Comparison of ENCODE assay signal across 8 cellular contexts in genomic region chr19:51688665-51689571, GRCh38. TPM values are rescaled to one million over a fixed set of nuclear protein-coding genes. Genes with fewer than 3 reads are reported as not detected.
DNase-seq lines count a peak whose midpoint lies in the region; ATAC-seq and TF ChIP-seq lines count a peak whose summit lies in the region.

No MANE protein-coding gene starts in this region.

- H3K14ac ChIP-seq in neuronal stem cell (ENCODE audit: low read length) = peak overlapping the region; percentile 14

- no peak for TF ChIP-seq CTCF in OCI-LY7 (conservative IDR thresholded peaks at IDR 0.05; ENCODE audit: low read length)

- H4K8ac ChIP-seq in neuronal stem cell (ENCODE audit: low read depth, low read length) = peak overlapping the region; percentile 52

- no peak for ATAC-seq in HG03378 (IDR thresholded peaks at IDR 0.05; ENCODE audit: unreplicated experiment)

- H4K91ac ChIP-seq in neuronal stem cell (ENCODE audit: low read depth, low read length, poor library complexity) = peak overlapping the region; percentile 9

- H2AFZ ChIP-seq in neuronal stem cell (ENCODE audit: low read length) = peak overlapping the region; percentile 89
- H2AFZ ChIP-seq in OCI-LY7 (ENCODE audit: low read length) = no peak overlapping the region

- H3K4ac ChIP-seq in neuronal stem cell (ENCODE audit: low read length) = no peak overlapping the region

- H3K27me3 ChIP-seq in neuronal stem cell (ENCODE audit: control insufficient read depth in 3 of 3, insufficient read depth in 3 of 3, low read depth in 1 of 3, low read length in 3 of 3) = no peaks in the 10 kb centered on the region

- no peaks in the 10 kb centered on the region for H4K20me1 ChIP-seq in OCI-LY7 (ENCODE audit: insufficient read depth, low read length)

- intact Hi-C loops in head of caudate nucleus (cut with DNase I) = no loop called here
- intact Hi-C loops in OCI-LY7 (cut with micrococcal nuclease; ENCODE audit: unreplicated experiment) = no loop called here

- no peaks in the 10 kb centered on the region for H3K27me3 Mint-ChIP-seq in activated naive CD4-positive, alpha-beta T cell treated with anti-CD3 and anti-CD28 coated beads, Interleukin-2, amount 50 U/mL, for 24 hours

- 1% methylated on average over 9 to 62 of the region's 63 CpGs for WGBS in adipose tissue, 3 donors
- WGBS in neuronal stem cell (ENCODE audit: extremely low coverage in 2 of 2, insufficient read length in 2 of 2, insufficient replicate concordance in 1 of 2), 2 donors = no CpG with 5 or more reads among the region's 63 CpGs

- H3K9me3 ChIP-seq in neuronal stem cell (replicated peaks in 1 of 2; ENCODE audit: control insufficient read depth in 2 of 2, insufficient read depth in 1 of 2, low read depth in 1 of 2, low read length in 2 of 2) (peaks cover 0 to 2% of the 10 kb centered on the region in 2 donors), OCI-LY7 (ENCODE audit: low read length) (peaks cover 14% of the 10 kb centered on the region)

- H3K27ac ChIP-seq in adipose tissue (ENCODE audit: low read depth, low read length) (peak overlapping the region; percentile 48), neuronal stem cell (replicated peaks; ENCODE audit: low read length) (peak overlapping the region; percentile 74), OCI-LY7 (ENCODE audit: low read depth, low read length, poor library complexity, severe bottlenecking) (no peak overlapping the region)

- H3K79me1 ChIP-seq in neuronal stem cell (ENCODE audit: low read depth, low read length) = no peaks in the 10 kb centered on the region

- peaks cover 0 to 2% of the 10 kb centered on the region in 2 donors for H3K36me3 ChIP-seq in neuronal stem cell (replicated peaks in 1 of 2; ENCODE audit: control insufficient read depth in 2 of 2, insufficient read depth in 2 of 2, low read length in 2 of 2)
- no peaks in the 10 kb centered on the region for H3K36me3 ChIP-seq in OCI-LY7 (ENCODE audit: insufficient read depth, low read length)

- H3K9ac ChIP-seq in neuronal stem cell (ENCODE audit: low read depth, low read length, poor library complexity) = peak overlapping the region; percentile 38

- BruUV-seq in OCI-LY7 (replicated peaks; lab: Mats Ljungman, UMichigan) = no TSS peak

- CTCF ChIA-PET in OCI-LY7 (lab: Charles Lee; ENCODE audit: unreplicated experiment) = no interaction called here

- H3K36me3 Mint-ChIP-seq in activated naive CD4-positive, alpha-beta T cell treated with anti-CD3 and anti-CD28 coated beads, Interleukin-2, amount 50 U/mL, for 24 hours = peaks cover 3% of the 10 kb centered on the region

- H3K9me2 ChIP-seq in OCI-LY7 (ENCODE audit: insufficient read depth, low read length) = no peaks in the 10 kb centered on the region

- H3K4me1 ChIP-seq in neuronal stem cell (ENCODE audit: control insufficient read depth in 2 of 2, insufficient read depth in 1 of 2, low read depth in 1 of 2, low read length in 2 of 2) = peaks cover 21 to 24% of the 10 kb centered on the region in 2 donors
- H3K4me1 ChIP-seq in OCI-LY7 (ENCODE audit: insufficient read depth, low read length, poor library complexity, severe bottlenecking) = peaks cover 15% of the 10 kb centered on the region

- no peak overlapping the region for H2BK12ac ChIP-seq in neuronal stem cell (ENCODE audit: low read length)

- no peaks in the 10 kb centered on the region for H3K79me2 ChIP-seq in OCI-LY7 (ENCODE audit: insufficient read depth, low read depth, low read length)

- POLR2A ChIA-PET in OCI-LY7 (lab: Charles Lee) = no interaction called here

- H3K4me1 Mint-ChIP-seq in activated naive CD4-positive, alpha-beta T cell treated with anti-CD3 and anti-CD28 coated beads, Interleukin-2, amount 50 U/mL, for 24 hours = peaks cover 20% of the 10 kb centered on the region

- H3K27ac Mint-ChIP-seq in activated naive CD4-positive, alpha-beta T cell treated with anti-CD3 and anti-CD28 coated beads, Interleukin-2, amount 50 U/mL, for 24 hours = peak overlapping the region; percentile 48

- H2BK120ac ChIP-seq in neuronal stem cell (ENCODE audit: low read depth, low read length) = no peak overlapping the region

- peak overlapping the region; percentile 84 for H3K4me3 Mint-ChIP-seq in activated naive CD4-positive, alpha-beta T cell treated with anti-CD3 and anti-CD28 coated beads, Interleukin-2, amount 50 U/mL, for 24 hours

- peak overlapping the region; percentile 93 for H3K18ac ChIP-seq in neuronal stem cell (ENCODE audit: low read length)

- peak overlapping the region; percentile 58 for H2BK15ac ChIP-seq in neuronal stem cell (ENCODE audit: low read length)

- H3K9me3 Mint-ChIP-seq in activated naive CD4-positive, alpha-beta T cell treated with anti-CD3 and anti-CD28 coated beads, Interleukin-2, amount 50 U/mL, for 24 hours = no peaks in the 10 kb centered on the region

- H3K4me3 ChIP-seq in neuronal stem cell (ENCODE audit: low read length in 2 of 2) (peak overlapping the region; percentile 50 to 82), OCI-LY7 (ENCODE audit: low read depth, low read length, poor library complexity, severe bottlenecking) (no peak overlapping the region)

- H3K4me2 ChIP-seq in neuronal stem cell (ENCODE audit: insufficient read depth, low read length, poor library complexity, severe bottlenecking) (peak overlapping the region; percentile 85), OCI-LY7 (ENCODE audit: low read length) (no peak overlapping the region)

- H2BK5ac ChIP-seq in neuronal stem cell (ENCODE audit: low read length) = peak overlapping the region; percentile 82

- DNase-seq in activated naive CD4-positive, alpha-beta T cell treated with anti-CD3 and anti-CD28 coated beads, Interleukin-2, amount 50 U/mL, for 16 hours = no peak
- DNase-seq in NCI-H2227 treated with DMSO at 0.1 percent for 48 hours (lab: John Stamatoyannopoulos, UW) (peak; percentile 78), head of caudate nucleus (peak; percentile 70 to 98 (median 91)), neuronal stem cell (ENCODE audit: low spot score) (peak; percentile 79), OCI-LY7 (ENCODE audit: low spot score) (no peak)

- H3K23ac ChIP-seq in neuronal stem cell (ENCODE audit: low read depth, low read length, poor library complexity) = no peak overlapping the region

- peak overlapping the region; percentile 46 for H2AK5ac ChIP-seq in neuronal stem cell (ENCODE audit: low read depth, low read length)

RNA-seq across cellular contexts. Expression of gene SPACA6, which starts 4.2 kb away (rescaled TPM):
- polyA plus RNA-seq in adipose tissue = 10 to 100 TPM in 2 of 3 donors, 1 to 10 TPM in 1; 4.7 to 38.5 (median 14.3) TPM
- 4.1 TPM for polyA plus RNA-seq in neuronal stem cell (2013, experiment 1 of 2)
- polyA plus RNA-seq in neuronal stem cell (2013, experiment 2 of 2) = 5.0 TPM
- 5.9 and 12.5 TPM in 2 replicates for total RNA-seq in OCI-LY7 (2014; rRNA removed; shearing (Covaris generic))
- 2.5 and 5.1 TPM in 2 replicates for total RNA-seq in OCI-LY7 (2022)

RNA-seq across cellular contexts. Expression of gene HAS1, which starts 34.9 kb away (rescaled TPM):
- 10 to 100 TPM in 2 of 3 donors, under 1 TPM in 1; 0.81 to 48.6 (median 17.3) TPM for polyA plus RNA-seq in adipose tissue
- polyA plus RNA-seq in neuronal stem cell (2013, experiment 1 of 2) = 0.06 TPM
- polyA plus RNA-seq in neuronal stem cell (2013, experiment 2 of 2) = 0.08 TPM
- total RNA-seq in OCI-LY7 (2014; rRNA removed; shearing (Covaris generic)) = not detected in 2 replicates
- not detected in 2 replicates for total RNA-seq in OCI-LY7 (2022)

RNA-seq across cellular contexts. Expression of gene SIGLEC14, which starts 42.3 kb away (rescaled TPM):
- polyA plus RNA-seq in adipose tissue = 1 to 10 TPM; 1.1 to 3.8 (median 3.4) TPM
- 0.01 TPM for polyA plus RNA-seq in neuronal stem cell (2013, experiment 1 of 2)
- not detected for polyA plus RNA-seq in neuronal stem cell (2013, experiment 2 of 2)
- total RNA-seq in OCI-LY7 (2014; rRNA removed; shearing (Covaris generic)) = not detected in 2 replicates
- not detected in 2 replicates for total RNA-seq in OCI-LY7 (2022)

RNA-seq across cellular contexts. Expression of gene SIGLEC5, which starts 58.7 kb away (rescaled TPM):
- polyA plus RNA-seq in adipose tissue = under 1 TPM in 2 of 3 donors, not detected in 1; 0.34 to 0.71 TPM
- polyA plus RNA-seq in neuronal stem cell (2013, experiment 1 of 2) = not detected
- not detected for polyA plus RNA-seq in neuronal stem cell (2013, experiment 2 of 2)
- not detected in 2 replicates for total RNA-seq in OCI-LY7 (2014; rRNA removed; shearing (Covaris generic))
- total RNA-seq in OCI-LY7 (2022) = not detected in 2 replicates

Comparison
In these comparisons a context has a peak if more than half of its experiments do, and no peak if none do; other contexts are left out.
1. DNase-seq: peak in NCI-H2227 treated with DMSO at 0.1 percent for 48 hours (single experiment), head of caudate nucleus (42 of 42) and neuronal stem cell (single experiment); none in activated naive CD4-positive, alpha-beta T cell treated with anti-CD3 and anti-CD28 coated beads, Interleukin-2, amount 50 U/mL, for 16 hours (single experiment) and OCI-LY7 (single experiment).